Comparison of ENCODE assay signal across 8 cellular contexts in genomic region chr12:108305520-108305919, GRCh38. TPM values are rescaled to one million over a fixed set of nuclear protein-coding genes. Genes with fewer than 3 reads are reported as not detected.
DNase-seq lines count a peak whose midpoint lies in the region; TF ChIP-seq lines count a peak whose summit lies in the region.

No MANE protein-coding gene starts in this region.

- no peak overlapping the region for H3K4me3 ChIP-seq in astrocyte of the spinal cord (ENCODE audit: low read depth, low read length)
- no peak overlapping the region for H3K4me3 ChIP-seq in kidney epithelial cell (ENCODE audit: low read depth, low read length)
- H3K4me3 ChIP-seq in stomach smooth muscle (ENCODE audit: low read length in 2 of 2), result peak overlapping the region in 1 of 2 donors; percentile 60

- H3K4me1 ChIP-seq in stomach smooth muscle (ENCODE audit: control insufficient read depth, insufficient read depth, low read length), result peaks cover 50% of the 10 kb centered on the region

- no peak for TF ChIP-seq CTCF in astrocyte of the spinal cord (IDR thresholded peaks at IDR 0.05; ENCODE audit: low read depth, low read length)
- TF ChIP-seq CTCF in kidney epithelial cell (IDR thresholded peaks at IDR 0.05; ENCODE audit: insufficient read depth, low read length, poor library complexity, severe bottlenecking), result no peak

- H3K9me3 ChIP-seq in stomach smooth muscle (ENCODE audit: control insufficient read depth in 2 of 2, low read length in 2 of 2), result no peaks in the 10 kb centered on the region

- peak overlapping the region in 1 of 2 donors; percentile 47 for H3K9ac ChIP-seq in stomach smooth muscle (ENCODE audit: low read length in 2 of 2)

- no peaks in the 10 kb centered on the region for H3K27me3 ChIP-seq in kidney epithelial cell (ENCODE audit: control insufficient read depth, insufficient read depth, low read length)
- H3K27me3 ChIP-seq in stomach smooth muscle (ENCODE audit: control insufficient read depth in 1 of 2, insufficient read depth in 2 of 2, low read length in 2 of 2), result no peaks in the 10 kb centered on the region

- DNase-seq in HT-29 (ENCODE audit: low spot score), result peak; percentile 41
- DNase-seq in astrocyte of the spinal cord (ENCODE audit: low read depth, low spot score), result peak; percentile 79
- DNase-seq in kidney epithelial cell (ENCODE audit: low read depth), result peak; percentile 45
- DNase-seq in NCI-H82 treated with DMSO at 0.1 percent for 48 hours (lab: John Stamatoyannopoulos, UW; ENCODE audit: unreplicated experiment), result no peak
- no peak for DNase-seq in DMS53 (lab: John Stamatoyannopoulos, UW)
- DNase-seq in globus pallidus (ENCODE audit: low spot score), result no peak
- DNase-seq in GM19240 (ENCODE audit: insufficient read length, low spot score), result no peak

- in situ Hi-C loops in astrocyte of the spinal cord (cut with HindIII; ENCODE audit: low sequenced_read_pairs), result no loop called here

- H3K36me3 ChIP-seq in kidney epithelial cell (ENCODE audit: control insufficient read depth, insufficient read depth, low read length), result no peaks in the 10 kb centered on the region
- H3K36me3 ChIP-seq in stomach smooth muscle (ENCODE audit: control insufficient read depth in 2 of 2, insufficient read depth in 2 of 2, low read length in 2 of 2), result no peaks in the 10 kb centered on the region

- peak overlapping the region; percentile 46 for H3K27ac ChIP-seq in stomach smooth muscle (ENCODE audit: low read length)

RNA-seq across cellular contexts. Expression of gene CMKLR1, which starts 33.6 kb away (rescaled TPM):
- total RNA-seq in HT-29 (2014; rRNA removed; shearing (Covaris generic)), result not detected in 2 replicates
- under 0.01 and 1.4 TPM in 2 replicates for total RNA-seq in kidney epithelial cell

Comparison
In these comparisons a context has a peak if more than half of its experiments do, and no peak if none do; other contexts are left out.
1. DNase-seq: peak in HT-29 (single experiment), astrocyte of the spinal cord (single experiment) and kidney epithelial cell (single experiment); none in NCI-H82 treated with DMSO at 0.1 percent for 48 hours (single experiment), DMS53 (single experiment), globus pallidus (single experiment) and GM19240 (single experiment).